Comparison of ENCODE assay signal across 8 cellular contexts in genomic region chr14:58107947-58108552, GRCh38. TPM values are rescaled to one million over a fixed set of nuclear protein-coding genes. Genes with fewer than 3 reads are reported as not detected.
DNase-seq lines count a peak whose midpoint lies in the region; ATAC-seq lines count a peak whose summit lies in the region.

No MANE protein-coding gene starts in this region.

- in situ Hi-C loops in HAP-1 (cut with MboI; ENCODE audit: low sequenced_read_pairs), result no loop called here

- H3K4me3 ChIP-seq in HAP-1, result no peak overlapping the region

- ATAC-seq in HG02852 (IDR thresholded peaks at IDR 0.05; ENCODE audit: unreplicated experiment) (no peak), GM18498 (IDR thresholded peaks at IDR 0.05; ENCODE audit: unreplicated experiment) (no peak)

- no peaks in the 10 kb centered on the region for H3K4me1 ChIP-seq in HAP-1

- no peaks in the 10 kb centered on the region for H3K9me3 ChIP-seq in HAP-1

- no peaks in the 10 kb centered on the region for H3K36me3 ChIP-seq in HAP-1 (replicated peaks)

- H3K27me3 ChIP-seq in HAP-1 (ENCODE audit: low read depth), result no peaks in the 10 kb centered on the region

- peak; percentile 4 for DNase-seq in CMK (ENCODE audit: low read depth)
- DNase-seq in HAP-1 (ENCODE audit: low spot score in 2 of 2), result peak; percentile 54
- peak; percentile 16 for DNase-seq in NCI-H526 treated with DMSO at 0.1 percent for 48 hours (lab: John Stamatoyannopoulos, UW)
- DNase-seq in activated T-cell treated with anti-CD3 and anti-CD28 coated beads, Interleukin-2, amount 50 U/mL, for 48 hours, result peak; percentile 34 to 36
- peak; percentile 47 for DNase-seq in glomerular endothelial cell (ENCODE audit: extremely low read depth, low read depth, low spot score)
- DNase-seq in retina, result peak; percentile 34

RNA-seq across cellular contexts. Expression of gene ARMH4, which starts 44.0 kb away (rescaled TPM):
- total RNA-seq in glomerular endothelial cell, result 5.7 and 6.6 TPM in 2 replicates

Comparison
In these comparisons a context has a peak if more than half of its experiments do, and no peak if none do; other contexts are left out.
1. DNase-seq: peak in every context shown above with its lines; median percentile 54 in HAP-1; 47 in glomerular endothelial cell; 35 in activated T-cell treated with anti-CD3 and anti-CD28 coated beads, Interleukin-2, amount 50 U/mL, for 48 hours; 34 in retina; 16 in NCI-H526 treated with DMSO at 0.1 percent for 48 hours; 4 in CMK.